21 cellular contexts compared by ENCODE assay signal in genomic region chr17:31431795-31432658, GRCh38. TPM values are rescaled to one million over a fixed set of nuclear protein-coding genes. Genes with fewer than 3 reads are reported as not detected.
DNase-seq lines count a peak whose midpoint lies in the region; ATAC-seq and TF ChIP-seq lines count a peak whose summit lies in the region.
"Had no signal": no experiment of that assay in that cellular context is flagged by ENCODE, and none has a peak within 500 bp of the region (broad histone marks: within the 10 kb centered on the region; RNA-seq: fewer than 3 reads in every experiment).

No MANE protein-coding gene starts in this region.

- TF ChIP-seq CTCF in endodermal cell (conservative IDR thresholded peaks at IDR 0.05): no peak
- TF ChIP-seq CTCF in progenitor cell of endocrine pancreas (IDR thresholded peaks at IDR 0.05; ENCODE audit: unreplicated experiment): no peak

- H3K27me3 Mint-ChIP-seq in endodermal cell (ENCODE audit: insufficient read depth): peaks cover 3% of the 10 kb centered on the region
- peaks cover 24% of the 10 kb centered on the region for H3K27me3 Mint-ChIP-seq in progenitor cell of endocrine pancreas
- peaks cover 30% of the 10 kb centered on the region for H3K27me3 Mint-ChIP-seq in activated CD8-positive, alpha-beta T cell treated with anti-CD3 and anti-CD28 coated beads, Interleukin-2, amount 10 ng/mL, durations not matched to agents 7 days and 5 days (ENCODE audit: low read depth)
- H3K27me3 Mint-ChIP-seq in activated T-helper 1 cell treated with anti-CD3 and anti-CD28 coated beads, Interleukin-12 subunit alpha, Interleukin-12 subunit beta, Interleukin-2, Interleukin-4 antibody, amounts not matched to agents 30 ng/mL and 10 ng/mL and 1 ng/mL, durations not matched to agents 14 hours and 24 hours and 36 hours (ENCODE audit: insufficient read depth): peaks cover 23% of the 10 kb centered on the region

- no peak for ATAC-seq in left cardiac atrium
- no peak for ATAC-seq in activated CD8-positive, alpha-beta T cell treated with anti-CD3 and anti-CD28 coated beads, Interleukin-2, amount 10 ng/mL, durations not matched to agents 7 days and 5 days

- DNase-seq in DMS153 (lab: John Stamatoyannopoulos, UW) (peak; percentile 48), DMS153 treated with DMSO at 0.1 percent for 48 hours (lab: John Stamatoyannopoulos, UW; ENCODE audit: unreplicated experiment) (no peak), NCI-H146 treated with DMSO at 0.1 percent for 48 hours (lab: John Stamatoyannopoulos, UW; ENCODE audit: unreplicated experiment) (peak; percentile 83), endodermal cell (peak; percentile 73), progenitor cell of endocrine pancreas (ENCODE audit: low spot score, unreplicated experiment) (no peak), left cardiac atrium (no peak)
- no peak for DNase-seq in activated CD8-positive, alpha-beta T cell treated with anti-CD3 and anti-CD28 coated beads, Interleukin-2, amount 10 ng/mL, durations not matched to agents 7 days and 5 days
- no peak for DNase-seq in activated T-helper 1 cell treated with anti-CD3 and anti-CD28 coated beads, Interleukin-12 subunit alpha, Interleukin-12 subunit beta, Interleukin-2, Interleukin-4 antibody, amounts not matched to agents 30 ng/mL and 10 ng/mL and 1 ng/mL, durations not matched to agents 14 hours and 24 hours and 36 hours (ENCODE audit: low spot score)
- DNase-seq: activated gamma-delta T cell treated with Interleukin-2 at 50 U/mL for 16 hours; amniotic stem cell; caudate nucleus; effector memory CD8-positive, alpha-beta T cell; head of caudate nucleus; mesenchymal stem cell; MG63; natural killer cell; NCI-H2029 treated with DMSO at 0.1 percent for 48 hours; NCI-H524 treated with DMSO at 0.1 percent for 48 hours had no signal

- no peak overlapping the region for H3K4me3 ChIP-seq in endodermal cell (ENCODE audit: low read length)
- H3K4me3 ChIP-seq: MG63, SJSA1 had no signal

- no peaks in the 10 kb centered on the region for H3K9me3 ChIP-seq in endodermal cell (ENCODE audit: control insufficient read depth, low read length)
- H3K9me3 ChIP-seq: MG63, SJSA1 had no signal

- no peaks in the 10 kb centered on the region for H3K27me3 ChIP-seq in endodermal cell (ENCODE audit: control insufficient read depth, insufficient read depth, low read length, poor library complexity, severe bottlenecking)
- H3K27me3 ChIP-seq: MG63, SJSA1 had no signal

- no peak overlapping the region for H3K9ac ChIP-seq in endodermal cell (ENCODE audit: extremely low read depth, low read length, poor library complexity, severe bottlenecking)

- H3K27ac ChIP-seq in endodermal cell (ENCODE audit: low read depth, low read length): no peak overlapping the region
- H3K27ac ChIP-seq: SJSA1 had no signal

- H3K9me3 Mint-ChIP-seq in endodermal cell: no peaks in the 10 kb centered on the region
- no peaks in the 10 kb centered on the region for H3K9me3 Mint-ChIP-seq in progenitor cell of endocrine pancreas (ENCODE audit: low read depth)
- no peaks in the 10 kb centered on the region for H3K9me3 Mint-ChIP-seq in activated CD8-positive, alpha-beta T cell treated with anti-CD3 and anti-CD28 coated beads, Interleukin-2, amount 10 ng/mL, durations not matched to agents 7 days and 5 days (ENCODE audit: insufficient read depth)
- H3K9me3 Mint-ChIP-seq in activated T-helper 1 cell treated with anti-CD3 and anti-CD28 coated beads, Interleukin-12 subunit alpha, Interleukin-12 subunit beta, Interleukin-2, Interleukin-4 antibody, amounts not matched to agents 30 ng/mL and 10 ng/mL and 1 ng/mL, durations not matched to agents 14 hours and 24 hours and 36 hours: no peaks in the 10 kb centered on the region
- H3K9me3 Mint-ChIP-seq: natural killer cell; stimulated activated effector memory CD8-positive, alpha-beta T cell treated with anti-CD3 and anti-CD28 coated beads, Interleukin-12 subunit alpha, Interleukin-12 subunit beta, amount 100 ng/mL, for 72 hours; T-helper 2 cell treated with Interferon-gamma antibody and Interleukin-4, amounts not matched to agents 5 μg/mL and 100 μg/mL, for 36 hours had no signal

- no peak overlapping the region for H3K4me3 Mint-ChIP-seq in endodermal cell
- peak overlapping the region; percentile 9 for H3K4me3 Mint-ChIP-seq in progenitor cell of endocrine pancreas (ENCODE audit: low read depth)
- H3K4me3 Mint-ChIP-seq in activated CD8-positive, alpha-beta T cell treated with anti-CD3 and anti-CD28 coated beads, Interleukin-2, amount 10 ng/mL, durations not matched to agents 7 days and 5 days: no peak overlapping the region
- H3K4me3 Mint-ChIP-seq in activated T-helper 1 cell treated with anti-CD3 and anti-CD28 coated beads, Interleukin-12 subunit alpha, Interleukin-12 subunit beta, Interleukin-2, Interleukin-4 antibody, amounts not matched to agents 30 ng/mL and 10 ng/mL and 1 ng/mL, durations not matched to agents 14 hours and 24 hours and 36 hours: no peak overlapping the region
- H3K4me3 Mint-ChIP-seq: natural killer cell; stimulated activated effector memory CD8-positive, alpha-beta T cell treated with anti-CD3 and anti-CD28 coated beads, Interleukin-12 subunit alpha, Interleukin-12 subunit beta, amount 100 ng/mL, for 72 hours; T-helper 2 cell treated with Interferon-gamma antibody and Interleukin-4, amounts not matched to agents 5 μg/mL and 100 μg/mL, for 36 hours had no signal

- POLR2A ChIA-PET in activated CD8-positive, alpha-beta T cell treated with anti-CD3 and anti-CD28 coated beads, Interleukin-2, amount 10 ng/mL, durations not matched to agents 7 days and 5 days (lab: Charles Lee): interaction anchor here (0.7 to 0.9 kb wide), 2 partner anchors 10 to 111 kb away, joined by 3 to 4 read pairs; partner anchors contain the start of gene EVI2A

- H3K36me3 ChIP-seq in endodermal cell (ENCODE audit: control insufficient read depth, insufficient read depth, low read length): no peaks in the 10 kb centered on the region
- H3K36me3 ChIP-seq: MG63, SJSA1 had no signal

- 51 to 78% methylated on average over 9 to 17 of the region's 17 CpGs for WGBS in endodermal cell (ENCODE audit: insufficient coverage in 1 of 2, insufficient read length in 1 of 2), 2 experiments

- H3K36me3 Mint-ChIP-seq in endodermal cell (ENCODE audit: low read depth) (no peaks in the 10 kb centered on the region), progenitor cell of endocrine pancreas (ENCODE audit: insufficient read depth) (no peaks in the 10 kb centered on the region)
- H3K36me3 Mint-ChIP-seq in activated CD8-positive, alpha-beta T cell treated with anti-CD3 and anti-CD28 coated beads, Interleukin-2, amount 10 ng/mL, durations not matched to agents 7 days and 5 days (ENCODE audit: low read depth): no peaks in the 10 kb centered on the region
- no peaks in the 10 kb centered on the region for H3K36me3 Mint-ChIP-seq in activated T-helper 1 cell treated with anti-CD3 and anti-CD28 coated beads, Interleukin-12 subunit alpha, Interleukin-12 subunit beta, Interleukin-2, Interleukin-4 antibody, amounts not matched to agents 30 ng/mL and 10 ng/mL and 1 ng/mL, durations not matched to agents 14 hours and 24 hours and 36 hours (ENCODE audit: low read depth)
- H3K36me3 Mint-ChIP-seq: natural killer cell; stimulated activated effector memory CD8-positive, alpha-beta T cell treated with anti-CD3 and anti-CD28 coated beads, Interleukin-12 subunit alpha, Interleukin-12 subunit beta, amount 100 ng/mL, for 72 hours had no signal

- intact Hi-C loops in left cardiac atrium (cut with DNase I): loop anchor here in 1 of 2 donors (10.0 kb wide), 1 partner anchor 413 kb away; no protein-coding TSS in a partner anchor
- intact Hi-C loops in activated T-helper 1 cell treated with anti-CD3 and anti-CD28 coated beads, Interleukin-12 subunit alpha, Interleukin-12 subunit beta, Interleukin-2, Interleukin-4 antibody, amounts not matched to agents 30 ng/mL and 10 ng/mL and 1 ng/mL, durations not matched to agents 14 hours and 24 hours and 36 hours (cut with micrococcal nuclease): no loop called here

- no peaks in the 10 kb centered on the region for H3K4me1 ChIP-seq in endodermal cell (ENCODE audit: control insufficient read depth, insufficient read depth, low read length)
- H3K4me1 ChIP-seq: SJSA1 had no signal

- H3K4me1 Mint-ChIP-seq in endodermal cell: peaks cover 2% of the 10 kb centered on the region
- H3K4me1 Mint-ChIP-seq in progenitor cell of endocrine pancreas (ENCODE audit: low read depth): peaks cover 4% of the 10 kb centered on the region
- peaks cover 27% of the 10 kb centered on the region for H3K4me1 Mint-ChIP-seq in activated CD8-positive, alpha-beta T cell treated with anti-CD3 and anti-CD28 coated beads, Interleukin-2, amount 10 ng/mL, durations not matched to agents 7 days and 5 days (ENCODE audit: low read depth)
- peaks cover 7% of the 10 kb centered on the region for H3K4me1 Mint-ChIP-seq in activated T-helper 1 cell treated with anti-CD3 and anti-CD28 coated beads, Interleukin-12 subunit alpha, Interleukin-12 subunit beta, Interleukin-2, Interleukin-4 antibody, amounts not matched to agents 30 ng/mL and 10 ng/mL and 1 ng/mL, durations not matched to agents 14 hours and 24 hours and 36 hours (ENCODE audit: low read depth)

- CTCF ChIA-PET in activated CD8-positive, alpha-beta T cell treated with anti-CD3 and anti-CD28 coated beads, Interleukin-2, amount 10 ng/mL, durations not matched to agents 7 days and 5 days (lab: Charles Lee): interaction anchor here (0.7 to 1.2 kb wide), 2 partner anchors 43 to 89 kb away, joined by 3 read pairs; no protein-coding TSS in a partner anchor

- H3K27ac Mint-ChIP-seq in endodermal cell: peak overlapping the region; percentile 74
- peak overlapping the region; percentile 41 for H3K27ac Mint-ChIP-seq in progenitor cell of endocrine pancreas
- no peak overlapping the region for H3K27ac Mint-ChIP-seq in activated CD8-positive, alpha-beta T cell treated with anti-CD3 and anti-CD28 coated beads, Interleukin-2, amount 10 ng/mL, durations not matched to agents 7 days and 5 days
- H3K27ac Mint-ChIP-seq in activated T-helper 1 cell treated with anti-CD3 and anti-CD28 coated beads, Interleukin-12 subunit alpha, Interleukin-12 subunit beta, Interleukin-2, Interleukin-4 antibody, amounts not matched to agents 30 ng/mL and 10 ng/mL and 1 ng/mL, durations not matched to agents 14 hours and 24 hours and 36 hours: no peak overlapping the region
- H3K27ac Mint-ChIP-seq: natural killer cell; stimulated activated effector memory CD8-positive, alpha-beta T cell treated with anti-CD3 and anti-CD28 coated beads, Interleukin-12 subunit alpha, Interleukin-12 subunit beta, amount 100 ng/mL, for 72 hours; T-helper 2 cell treated with Interferon-gamma antibody and Interleukin-4, amounts not matched to agents 5 μg/mL and 100 μg/mL, for 36 hours had no signal

RNA-seq across cellular contexts. Expression of gene RAB11FIP4, which starts 40.6 kb away (rescaled TPM):
- total RNA-seq in endodermal cell: 10 to 100 TPM; 35.6 to 62.2 TPM
- 12.5 TPM for polyA plus RNA-seq in endodermal cell (2013, experiment 1 of 2)
- 12.2 TPM for polyA plus RNA-seq in endodermal cell (2013, experiment 2 of 2)
- 65.5 and 66.1 TPM in 2 replicates for total RNA-seq in progenitor cell of endocrine pancreas
- total RNA-seq in left cardiac atrium: 1 to 10 TPM; 3.1 to 6.1 TPM
- 10 to 100 TPM; 36.0 to 38.0 TPM for total RNA-seq in activated CD8-positive, alpha-beta T cell treated with anti-CD3 and anti-CD28 coated beads, Interleukin-2, amount 10 ng/mL, durations not matched to agents 7 days and 5 days
- total RNA-seq in activated T-helper 1 cell treated with anti-CD3 and anti-CD28 coated beads, Interleukin-12 subunit alpha, Interleukin-12 subunit beta, Interleukin-2, Interleukin-4 antibody, amounts not matched to agents 30 ng/mL and 10 ng/mL and 1 ng/mL, durations not matched to agents 14 hours and 24 hours and 36 hours: 28.7 and 29.8 TPM in 2 replicates

Comparison
In these comparisons a context has a peak if more than half of its experiments do, and no peak if none do; other contexts are left out.
1. DNase-seq: peak in DMS153 (single experiment), NCI-H146 treated with DMSO at 0.1 percent for 48 hours (single experiment) and endodermal cell (single experiment); none in DMS153 treated with DMSO at 0.1 percent for 48 hours (single experiment), progenitor cell of endocrine pancreas (single experiment), left cardiac atrium (single experiment), activated CD8-positive, alpha-beta T cell treated with anti-CD3 and anti-CD28 coated beads, Interleukin-2, amount 10 ng/mL, durations not matched to agents 7 days and 5 days (single experiment) and activated T-helper 1 cell treated with anti-CD3 and anti-CD28 coated beads, Interleukin-12 subunit alpha, Interleukin-12 subunit beta, Interleukin-2, Interleukin-4 antibody, amounts not matched to agents 30 ng/mL and 10 ng/mL and 1 ng/mL, durations not matched to agents 14 hours and 24 hours and 36 hours (single experiment).
2. H3K27ac Mint-ChIP-seq: peak in endodermal cell (single experiment) and progenitor cell of endocrine pancreas (single experiment); none in activated CD8-positive, alpha-beta T cell treated with anti-CD3 and anti-CD28 coated beads, Interleukin-2, amount 10 ng/mL, durations not matched to agents 7 days and 5 days (single experiment) and activated T-helper 1 cell treated with anti-CD3 and anti-CD28 coated beads, Interleukin-12 subunit alpha, Interleukin-12 subunit beta, Interleukin-2, Interleukin-4 antibody, amounts not matched to agents 30 ng/mL and 10 ng/mL and 1 ng/mL, durations not matched to agents 14 hours and 24 hours and 36 hours (single experiment).